Comparison of ENCODE assay signal across 21 cellular contexts in the genomic region with DNA sequence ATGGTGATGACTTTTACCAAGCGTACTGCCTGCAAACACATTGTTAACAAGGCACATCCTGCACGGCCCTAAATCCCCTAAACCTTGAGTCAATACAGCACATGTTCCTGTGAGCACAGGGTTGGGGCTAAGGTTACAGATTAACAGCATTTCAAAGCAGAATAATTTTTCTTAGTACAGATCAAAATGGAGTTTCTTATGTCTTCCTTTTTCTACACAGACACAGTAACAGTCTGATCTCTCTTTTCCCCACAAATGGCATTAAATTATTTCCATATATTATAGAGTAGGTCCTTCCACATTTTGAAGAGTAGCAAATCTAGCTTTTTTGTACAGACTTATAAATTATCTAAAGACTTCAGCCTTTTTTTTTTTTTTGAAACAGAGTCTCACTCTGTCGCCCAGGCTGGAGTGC. TPM values are rescaled to one million over a fixed set of nuclear protein-coding genes. Genes with fewer than 3 reads are reported as not detected.
DNase-seq lines count a peak whose midpoint lies in the region; ATAC-seq and TF ChIP-seq lines count a peak whose summit lies in the region.
"Had no signal": no experiment of that assay in that cellular context is flagged by ENCODE, and none has a peak within 500 bp of the region (broad histone marks: within the 10 kb centered on the region; RNA-seq: fewer than 3 reads in every experiment).

No MANE protein-coding gene starts in this region.

- H3K36me3 Mint-ChIP-seq in nephron (ENCODE audit: low read depth): peaks cover 5% of the 10 kb centered on the region
- H3K36me3 Mint-ChIP-seq in activated naive CD8-positive, alpha-beta T cell treated with anti-CD3 and anti-CD28 coated beads for 36 hours: no peaks in the 10 kb centered on the region

- H3K27me3 Mint-ChIP-seq in nephron (ENCODE audit: low read depth): peaks cover 15% of the 10 kb centered on the region
- peaks cover 6% of the 10 kb centered on the region for H3K27me3 Mint-ChIP-seq in activated naive CD8-positive, alpha-beta T cell treated with anti-CD3 and anti-CD28 coated beads for 36 hours

- peaks cover 20% of the 10 kb centered on the region for H3K4me1 ChIP-seq in HUES6 (ENCODE audit: control insufficient read depth, insufficient read depth, low read length)

- no peak for ATAC-seq in SK-N-SH treated with all-trans-retinoic acid at 6 μM for 48 hours
- ATAC-seq: gastroesophageal sphincter had no signal

- H3K4me3 ChIP-seq in HUES6 (ENCODE audit: low read depth, low read length): no peak overlapping the region
- H3K4me3 ChIP-seq: ascending aorta, coronary artery, gastroesophageal sphincter, spleen, tibial artery had no signal

- no peak for TF ChIP-seq CTCF in 22Rv1 (IDR thresholded peaks at IDR 0.05)
- no peak for TF ChIP-seq CTCF in nephron (IDR thresholded peaks at IDR 0.05; ENCODE audit: unreplicated experiment in 3 of 3)

- H3K27ac ChIP-seq in 22Rv1 (peak overlapping the region; percentile 100), HUES6 (ENCODE audit: low read depth, low read length) (no peak overlapping the region; the same call in 1 of the 2 replicates), caudate nucleus (ENCODE audit: low read depth, low read length) (peak overlapping the region; percentile 94)

- H3K27ac Mint-ChIP-seq in nephron: peak overlapping the region; percentile 66 to 90 (median 87)
- no peak overlapping the region for H3K27ac Mint-ChIP-seq in activated naive CD8-positive, alpha-beta T cell treated with anti-CD3 and anti-CD28 coated beads for 36 hours

- H3K4me1 Mint-ChIP-seq in nephron: peaks cover 33% of the 10 kb centered on the region
- H3K4me1 Mint-ChIP-seq in activated naive CD8-positive, alpha-beta T cell treated with anti-CD3 and anti-CD28 coated beads for 36 hours: peaks cover 25% of the 10 kb centered on the region

- H3K9me3 Mint-ChIP-seq in nephron: no peaks in the 10 kb centered on the region
- no peaks in the 10 kb centered on the region for H3K9me3 Mint-ChIP-seq in activated naive CD8-positive, alpha-beta T cell treated with anti-CD3 and anti-CD28 coated beads for 36 hours

- intact Hi-C loops in posterior vena cava (cut with DNase I): loop anchor here in 1 of 2 donors (5.0 to 10.0 kb wide), 2 partner anchors 238 to 275 kb away; a partner anchor contains a TSS

- H3K27me3 ChIP-seq in HUES6 (ENCODE audit: control insufficient read depth, insufficient read depth, low read length): no peaks in the 10 kb centered on the region
- H3K27me3 ChIP-seq: ascending aorta, gastroesophageal sphincter, spleen had no signal

- H3K9ac ChIP-seq in HUES6 (ENCODE audit: low read length): peak overlapping the region; percentile 25
- H3K9ac ChIP-seq: parathyroid adenoma had no signal

- peaks cover 6% of the 10 kb centered on the region; the same call in 1 of the 2 replicates for H3K36me3 ChIP-seq in HUES6 (ENCODE audit: control insufficient read depth, insufficient read depth, low read length)
- H3K36me3 ChIP-seq: ascending aorta had no signal

- H3K4me3 Mint-ChIP-seq in nephron: peak overlapping the region in 2 of 3 experiments; percentile 5 to 19
- H3K4me3 Mint-ChIP-seq in activated naive CD8-positive, alpha-beta T cell treated with anti-CD3 and anti-CD28 coated beads for 36 hours: no peak overlapping the region

- no peak for DNase-seq in caudate nucleus (lab: John Stamatoyannopoulos, UW)
- DNase-seq in effector CD8-positive, alpha-beta T cell (lab: John Stamatoyannopoulos, UW): no peak
- no peak for DNase-seq in posterior vena cava (ENCODE audit: low spot score)
- DNase-seq in activated naive CD8-positive, alpha-beta T cell treated with anti-CD3 and anti-CD28 coated beads for 36 hours: no peak
- DNase-seq: activated naive CD4-positive, alpha-beta T cell treated with Interleukin-2 at 50 U/mL for 16 hours; EL; NCI-H187 treated with DMSO at 0.1 percent for 48 hours; spleen; SW 1271; tibial artery had no signal

- no peaks in the 10 kb centered on the region for H3K9me3 ChIP-seq in HUES6 (ENCODE audit: control insufficient read depth, insufficient read depth, low read depth, low read length)
- H3K9me3 ChIP-seq: ascending aorta, gastroesophageal sphincter, spleen, tibial artery had no signal

TF ChIP-seq in SK-N-SH treated with all-trans-retinoic acid at 6 μM for 48 hours, 23 proteins besides CTCF, POLR2A, EP300 and RAD21:
- TF ChIP-seq ZFP3 (CRISPR knock-in tag; IDR thresholded peaks at IDR 0.05): no peak
- TF ChIP-seq ISL1 (CRISPR knock-in tag; IDR thresholded peaks at IDR 0.05): no peak
- no peak for TF ChIP-seq CSDC2 (CRISPR knock-in tag; IDR thresholded peaks at IDR 0.05)
- no peak for TF ChIP-seq SNAI2 (CRISPR knock-in tag; IDR thresholded peaks at IDR 0.05)
- TF ChIP-seq, protein P1, sequence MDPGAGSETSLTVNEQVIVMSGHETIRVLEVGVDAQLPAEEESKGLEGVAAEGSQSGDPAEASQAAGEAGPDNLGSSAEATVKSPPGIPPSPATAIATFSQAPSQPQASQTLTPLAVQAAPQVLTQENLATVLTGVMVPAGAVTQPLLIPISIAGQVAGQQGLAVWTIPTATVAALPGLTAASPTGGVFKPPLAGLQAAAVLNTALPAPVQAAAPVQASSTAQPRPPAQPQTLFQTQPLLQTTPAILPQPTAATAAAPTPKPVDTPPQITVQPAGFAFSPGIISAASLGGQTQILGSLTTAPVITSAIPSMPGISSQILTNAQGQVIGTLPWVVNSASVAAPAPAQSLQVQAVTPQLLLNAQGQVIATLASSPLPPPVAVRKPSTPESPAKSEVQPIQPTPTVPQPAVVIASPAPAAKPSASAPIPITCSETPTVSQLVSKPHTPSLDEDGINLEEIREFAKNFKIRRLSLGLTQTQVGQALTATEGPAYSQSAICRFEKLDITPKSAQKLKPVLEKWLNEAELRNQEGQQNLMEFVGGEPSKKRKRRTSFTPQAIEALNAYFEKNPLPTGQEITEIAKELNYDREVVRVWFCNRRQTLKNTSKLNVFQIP (CRISPR knock-in tag; IDR thresholded peaks at IDR 0.05; ENCODE audit: borderline replicate concordance, low read depth): no peak
- no peak for TF ChIP-seq ZNF565 (CRISPR knock-in tag; conservative IDR thresholded peaks at IDR 0.05; ENCODE audit: low read depth)
- TF ChIP-seq, protein P2, sequence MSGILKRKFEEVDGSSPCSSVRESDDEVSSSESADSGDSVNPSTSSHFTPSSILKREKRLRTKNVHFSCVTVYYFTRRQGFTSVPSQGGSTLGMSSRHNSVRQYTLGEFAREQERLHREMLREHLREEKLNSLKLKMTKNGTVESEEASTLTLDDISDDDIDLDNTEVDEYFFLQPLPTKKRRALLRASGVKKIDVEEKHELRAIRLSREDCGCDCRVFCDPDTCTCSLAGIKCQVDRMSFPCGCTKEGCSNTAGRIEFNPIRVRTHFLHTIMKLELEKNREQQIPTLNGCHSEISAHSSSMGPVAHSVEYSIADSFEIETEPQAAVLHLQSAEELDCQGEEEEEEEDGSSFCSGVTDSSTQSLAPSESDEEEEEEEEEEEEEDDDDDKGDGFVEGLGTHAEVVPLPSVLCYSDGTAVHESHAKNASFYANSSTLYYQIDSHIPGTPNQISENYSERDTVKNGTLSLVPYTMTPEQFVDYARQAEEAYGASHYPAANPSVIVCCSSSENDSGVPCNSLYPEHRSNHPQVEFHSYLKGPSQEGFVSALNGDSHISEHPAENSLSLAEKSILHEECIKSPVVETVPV (CRISPR knock-in tag; IDR thresholded peaks at IDR 0.05): no peak
- TF ChIP-seq ARNTL (CRISPR knock-in tag; IDR thresholded peaks at IDR 0.05; ENCODE audit: borderline replicate concordance, low read depth): no peak
- TF ChIP-seq, protein P3, sequence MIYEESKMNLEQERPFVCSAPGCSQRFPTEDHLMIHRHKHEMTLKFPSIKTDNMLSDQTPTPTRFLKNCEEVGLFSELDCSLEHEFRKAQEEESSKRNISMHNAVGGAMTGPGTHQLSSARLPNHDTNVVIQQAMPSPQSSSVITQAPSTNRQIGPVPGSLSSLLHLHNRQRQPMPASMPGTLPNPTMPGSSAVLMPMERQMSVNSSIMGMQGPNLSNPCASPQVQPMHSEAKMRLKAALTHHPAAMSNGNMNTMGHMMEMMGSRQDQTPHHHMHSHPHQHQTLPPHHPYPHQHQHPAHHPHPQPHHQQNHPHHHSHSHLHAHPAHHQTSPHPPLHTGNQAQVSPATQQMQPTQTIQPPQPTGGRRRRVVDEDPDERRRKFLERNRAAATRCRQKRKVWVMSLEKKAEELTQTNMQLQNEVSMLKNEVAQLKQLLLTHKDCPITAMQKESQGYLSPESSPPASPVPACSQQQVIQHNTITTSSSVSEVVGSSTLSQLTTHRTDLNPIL (CRISPR knock-in tag; IDR thresholded peaks at IDR 0.05; ENCODE audit: low read depth): no peak
- TF ChIP-seq RARB (CRISPR knock-in tag; IDR thresholded peaks at IDR 0.05): no peak
- TF ChIP-seq, protein P4, sequence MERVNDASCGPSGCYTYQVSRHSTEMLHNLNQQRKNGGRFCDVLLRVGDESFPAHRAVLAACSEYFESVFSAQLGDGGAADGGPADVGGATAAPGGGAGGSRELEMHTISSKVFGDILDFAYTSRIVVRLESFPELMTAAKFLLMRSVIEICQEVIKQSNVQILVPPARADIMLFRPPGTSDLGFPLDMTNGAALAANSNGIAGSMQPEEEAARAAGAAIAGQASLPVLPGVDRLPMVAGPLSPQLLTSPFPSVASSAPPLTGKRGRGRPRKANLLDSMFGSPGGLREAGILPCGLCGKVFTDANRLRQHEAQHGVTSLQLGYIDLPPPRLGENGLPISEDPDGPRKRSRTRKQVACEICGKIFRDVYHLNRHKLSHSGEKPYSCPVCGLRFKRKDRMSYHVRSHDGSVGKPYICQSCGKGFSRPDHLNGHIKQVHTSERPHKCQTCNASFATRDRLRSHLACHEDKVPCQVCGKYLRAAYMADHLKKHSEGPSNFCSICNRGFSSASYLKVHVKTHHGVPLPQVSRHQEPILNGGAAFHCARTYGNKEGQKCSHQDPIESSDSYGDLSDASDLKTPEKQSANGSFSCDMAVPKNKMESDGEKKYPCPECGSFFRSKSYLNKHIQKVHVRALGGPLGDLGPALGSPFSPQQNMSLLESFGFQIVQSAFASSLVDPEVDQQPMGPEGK (CRISPR knock-in tag; IDR thresholded peaks at IDR 0.05; ENCODE audit: borderline replicate concordance): no peak
- no peak for TF ChIP-seq TCF4 (CRISPR knock-in tag; IDR thresholded peaks at IDR 0.05; ENCODE audit: borderline replicate concordance)
- no peak for TF ChIP-seq ZNF8 (CRISPR knock-in tag; IDR thresholded peaks at IDR 0.05)

RNA-seq across cellular contexts. Expression of a gene that starts 1.6 kb away (rescaled TPM):
- 10 to 100 TPM; 28.1 to 33.9 TPM for total RNA-seq in posterior vena cava
- 10 to 100 TPM; 49.3 to 49.6 TPM for total RNA-seq in activated naive CD8-positive, alpha-beta T cell treated with anti-CD3 and anti-CD28 coated beads for 36 hours

RNA-seq across cellular contexts. Expression of a gene that starts 6.6 kb away (rescaled TPM):
- total RNA-seq in posterior vena cava: under 1 TPM; 0.29 to 0.42 TPM
- under 1 TPM in 1 of 2 experiments, not detected in 1; 0.43 TPM for total RNA-seq in activated naive CD8-positive, alpha-beta T cell treated with anti-CD3 and anti-CD28 coated beads for 36 hours
- total RNA-seq: ascending aorta had no signal

RNA-seq across cellular contexts. Expression of a gene that starts 18.2 kb away (rescaled TPM):
- total RNA-seq in posterior vena cava: 10 to 100 TPM; 47.9 to 49.8 TPM
- 10 to 100 TPM; 87.0 to 88.3 TPM for total RNA-seq in activated naive CD8-positive, alpha-beta T cell treated with anti-CD3 and anti-CD28 coated beads for 36 hours

RNA-seq across cellular contexts. Expression of a gene that starts 25.2 kb away (rescaled TPM):
- total RNA-seq in posterior vena cava: not detected
- total RNA-seq in activated naive CD8-positive, alpha-beta T cell treated with anti-CD3 and anti-CD28 coated beads for 36 hours: not detected
- total RNA-seq: ascending aorta, epithelial cell of proximal tubule, gastroesophageal sphincter, liver had no signal

RNA-seq across cellular contexts. Expression of a gene that starts 31.5 kb away (rescaled TPM):
- total RNA-seq in posterior vena cava: not detected
- total RNA-seq in activated naive CD8-positive, alpha-beta T cell treated with anti-CD3 and anti-CD28 coated beads for 36 hours: not detected
- total RNA-seq: ascending aorta, epithelial cell of proximal tubule, gastroesophageal sphincter, H1, liver had no signal
